ENCODE assay signal across 2 cellular contexts in the genomic region with DNA sequence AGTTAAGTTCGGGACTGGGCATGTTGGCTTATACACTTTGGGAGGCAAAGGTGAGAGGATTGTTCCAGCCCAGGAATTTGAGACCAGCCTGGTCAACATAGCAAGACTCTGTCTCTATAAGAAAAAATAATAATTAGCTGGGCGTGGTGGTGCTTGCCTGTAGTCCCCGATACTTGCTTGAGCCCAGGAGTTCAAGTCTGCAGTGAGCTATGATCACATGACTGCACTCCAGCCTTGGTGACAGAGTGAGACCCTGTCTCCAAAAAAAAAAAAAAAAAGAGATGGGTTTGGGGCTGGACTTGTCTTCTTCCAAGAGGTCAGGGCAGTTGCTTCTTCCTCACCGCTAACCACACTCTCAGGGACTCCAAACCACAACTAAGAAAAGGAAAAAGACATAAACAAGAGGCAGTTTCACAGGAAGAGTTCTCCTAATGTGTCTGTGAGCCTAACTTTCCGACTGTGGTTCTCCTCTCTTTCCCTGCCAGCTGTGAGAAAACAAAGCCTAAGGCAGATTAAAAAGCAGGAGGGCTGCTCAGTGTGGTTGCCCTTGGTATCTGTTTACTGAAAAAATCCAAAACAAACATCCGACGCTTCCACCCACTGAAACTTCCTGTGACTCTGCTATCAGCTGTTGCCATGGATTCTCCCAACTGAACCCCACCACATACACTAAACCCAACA.
TF ChIP-seq lines count a peak whose summit lies in the region.

No MANE protein-coding gene starts in this region.

TF ChIP-seq in A549, 52 proteins besides CTCF, POLR2A, EP300 and RAD21:
- peak; percentile 81 for TF ChIP-seq RFX5 (IDR thresholded peaks at IDR 0.05)
- no peak for TF ChIP-seq HOXA7 (CRISPR knock-in tag; IDR thresholded peaks at IDR 0.05)
- TF ChIP-seq, protein P1, sequence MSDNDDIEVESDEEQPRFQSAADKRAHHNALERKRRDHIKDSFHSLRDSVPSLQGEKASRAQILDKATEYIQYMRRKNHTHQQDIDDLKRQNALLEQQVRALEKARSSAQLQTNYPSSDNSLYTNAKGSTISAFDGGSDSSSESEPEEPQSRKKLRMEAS (IDR thresholded peaks at IDR 0.05): peak; percentile 66
- TF ChIP-seq GATA3 (IDR thresholded peaks at IDR 0.05; ENCODE audit: borderline replicate concordance): peak; percentile 59; the same call in 1 of the 2 replicates
- TF ChIP-seq, protein P2, sequence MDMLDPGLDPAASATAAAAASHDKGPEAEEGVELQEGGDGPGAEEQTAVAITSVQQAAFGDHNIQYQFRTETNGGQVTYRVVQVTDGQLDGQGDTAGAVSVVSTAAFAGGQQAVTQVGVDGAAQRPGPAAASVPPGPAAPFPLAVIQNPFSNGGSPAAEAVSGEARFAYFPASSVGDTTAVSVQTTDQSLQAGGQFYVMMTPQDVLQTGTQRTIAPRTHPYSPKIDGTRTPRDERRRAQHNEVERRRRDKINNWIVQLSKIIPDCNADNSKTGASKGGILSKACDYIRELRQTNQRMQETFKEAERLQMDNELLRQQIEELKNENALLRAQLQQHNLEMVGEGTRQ (IDR thresholded peaks at IDR 0.05): peak; percentile 35; the same call in 1 of the 2 replicates
- no peak for TF ChIP-seq HEYL (CRISPR knock-in tag; IDR thresholded peaks at IDR 0.05)
- TF ChIP-seq FOXS1 (CRISPR knock-in tag; IDR thresholded peaks at IDR 0.05): no peak
- TF ChIP-seq TFCP2L1 (CRISPR knock-in tag; IDR thresholded peaks at IDR 0.05): no peak
- 0 out of 5 replicates have a peak, but pooled peaks of 1 of the 2 experiments have one; percentile 38 for TF ChIP-seq JUN (IDR thresholded peaks at IDR 0.05)
- TF ChIP-seq, protein P3, sequence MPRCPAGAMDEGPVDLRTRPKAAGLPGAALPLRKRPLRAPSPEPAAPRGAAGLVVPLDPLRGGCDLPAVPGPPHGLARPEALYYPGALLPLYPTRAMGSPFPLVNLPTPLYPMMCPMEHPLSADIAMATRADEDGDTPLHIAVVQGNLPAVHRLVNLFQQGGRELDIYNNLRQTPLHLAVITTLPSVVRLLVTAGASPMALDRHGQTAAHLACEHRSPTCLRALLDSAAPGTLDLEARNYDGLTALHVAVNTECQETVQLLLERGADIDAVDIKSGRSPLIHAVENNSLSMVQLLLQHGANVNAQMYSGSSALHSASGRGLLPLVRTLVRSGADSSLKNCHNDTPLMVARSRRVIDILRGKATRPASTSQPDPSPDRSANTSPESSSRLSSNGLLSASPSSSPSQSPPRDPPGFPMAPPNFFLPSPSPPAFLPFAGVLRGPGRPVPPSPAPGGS (IDR thresholded peaks at IDR 0.05): no peak

TF ChIP-seq in HCT116, 20 proteins besides CTCF, POLR2A, EP300 and RAD21:
- TF ChIP-seq SIN3A (IDR thresholded peaks at IDR 0.05; ENCODE audit: low read depth) (no peak), EZH2 (IDR thresholded peaks at IDR 0.05) (no peak), ELF1 (IDR thresholded peaks at IDR 0.05; ENCODE audit: borderline replicate concordance, low read depth) (no peak), JUND (IDR thresholded peaks at IDR 0.05) (no peak), TCF7L2 (IDR thresholded peaks at IDR 0.05; ENCODE audit: borderline replicate concordance, extremely low read depth, insufficient read depth, insufficient read length) (no peak), YY1 (IDR thresholded peaks at IDR 0.05; ENCODE audit: extremely low read depth, insufficient replicate concordance, low read depth, low read length) (no peak), EGR1 (IDR thresholded peaks at IDR 0.05; ENCODE audit: low read depth) (no peak)
- TF ChIP-seq, protein P4, sequence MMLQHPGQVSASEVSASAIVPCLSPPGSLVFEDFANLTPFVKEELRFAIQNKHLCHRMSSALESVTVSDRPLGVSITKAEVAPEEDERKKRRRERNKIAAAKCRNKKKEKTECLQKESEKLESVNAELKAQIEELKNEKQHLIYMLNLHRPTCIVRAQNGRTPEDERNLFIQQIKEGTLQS (IDR thresholded peaks at IDR 0.05): no peak
